ENCODE assay signal across 8 cellular contexts in the genomic region with DNA sequence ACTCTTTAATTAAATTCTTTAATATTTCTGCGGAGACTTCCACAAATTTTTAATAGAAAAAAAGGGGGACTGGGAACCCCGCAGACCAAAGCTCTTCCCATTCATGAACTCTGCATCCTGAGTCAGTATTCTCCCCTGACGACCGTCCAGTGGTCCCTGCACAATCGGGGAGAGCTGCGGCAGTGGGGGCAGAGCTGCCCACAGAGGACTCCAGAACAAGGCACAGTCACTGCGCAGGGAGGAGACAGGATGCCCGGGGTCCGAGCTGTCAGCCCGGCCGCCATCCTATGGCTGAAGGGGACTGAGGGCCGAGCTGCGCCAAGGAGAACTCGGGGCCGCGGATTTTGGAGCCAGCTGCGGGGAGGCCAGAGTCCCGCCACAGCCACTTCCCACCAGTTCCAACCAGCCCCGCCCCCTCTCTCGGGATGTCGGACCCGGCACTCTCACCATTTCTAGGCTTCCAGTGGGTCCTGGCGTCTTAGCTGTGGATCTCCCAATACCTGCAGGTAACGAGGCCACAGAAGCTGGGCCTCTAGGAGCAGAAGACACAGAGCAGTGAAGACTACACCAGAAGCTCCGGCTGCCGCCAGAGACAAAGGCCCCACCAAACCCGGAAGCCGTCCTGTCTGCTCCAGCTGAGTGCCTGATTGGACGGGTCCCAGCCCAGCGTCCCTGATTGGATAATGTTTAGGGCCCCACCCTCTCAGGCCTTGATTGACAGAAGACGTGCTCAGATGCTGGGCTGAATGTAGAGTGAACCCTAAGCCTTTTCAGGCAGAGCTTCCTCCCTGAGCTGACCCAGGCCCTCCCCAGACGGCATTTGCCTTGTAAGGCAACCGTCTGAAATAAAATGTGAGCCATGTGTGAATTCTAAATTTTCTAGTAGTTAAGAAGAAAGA. TPM values are rescaled to one million over a fixed set of nuclear protein-coding genes. Genes with fewer than 3 reads are reported as not detected.
DNase-seq lines count a peak whose midpoint lies in the region; ATAC-seq and FAIRE-seq lines count a peak whose summit lies in the region.

A gene with protein sequence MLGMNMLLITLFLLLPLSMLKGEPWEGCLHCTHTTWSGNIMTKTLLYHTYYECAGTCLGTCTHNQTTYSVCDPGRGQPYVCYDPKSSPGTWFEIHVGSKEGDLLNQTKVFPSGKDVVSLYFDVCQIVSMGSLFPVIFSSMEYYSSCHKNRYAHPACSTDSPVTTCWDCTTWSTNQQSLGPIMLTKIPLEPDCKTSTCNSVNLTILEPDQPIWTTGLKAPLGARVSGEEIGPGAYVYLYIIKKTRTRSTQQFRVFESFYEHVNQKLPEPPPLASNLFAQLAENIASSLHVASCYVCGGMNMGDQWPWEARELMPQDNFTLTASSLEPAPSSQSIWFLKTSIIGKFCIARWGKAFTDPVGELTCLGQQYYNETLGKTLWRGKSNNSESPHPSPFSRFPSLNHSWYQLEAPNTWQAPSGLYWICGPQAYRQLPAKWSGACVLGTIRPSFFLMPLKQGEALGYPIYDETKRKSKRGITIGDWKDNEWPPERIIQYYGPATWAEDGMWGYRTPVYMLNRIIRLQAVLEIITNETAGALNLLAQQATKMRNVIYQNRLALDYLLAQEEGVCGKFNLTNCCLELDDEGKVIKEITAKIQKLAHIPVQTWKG (minus strand): TSS at position 594 of the 899 bp plus-strand sequence. CDS start 13,661 bp downstream, outside the sequence.

- peaks cover 27% of the 10 kb centered on the region for H3K9me3 Mint-ChIP-seq in activated T-helper 1 cell treated with anti-CD3 and anti-CD28 coated beads, Interleukin-12 subunit alpha, Interleukin-12 subunit beta, Interleukin-2, Interleukin-4 antibody, amounts not matched to agents 30 ng/mL and 10 ng/mL and 1 ng/mL, durations not matched to agents 14 hours and 24 hours and 36 hours
- peaks cover 0 to 22% (median 18%) of the 10 kb centered on the region in 7 donors for H3K9me3 Mint-ChIP-seq in naive B cell
- peaks cover under 1% of the 10 kb centered on the region for H3K9me3 Mint-ChIP-seq in stimulated activated memory B cell treated with anti-CD40 and anti-IgM and Interleukin-4, amounts not matched to agents 10 μg/mL and 1 μg/mL and 100 μg/mL, for 72 hours

- ATAC-seq in GM21723 (IDR thresholded peaks at IDR 0.05; ENCODE audit: unreplicated experiment) (peak; percentile 100), naive B cell (ENCODE audit: low read depth in 2 of 2) (peak; percentile 97)
- ATAC-seq in stimulated activated memory B cell treated with anti-CD40 and anti-IgM and Interleukin-4, amounts not matched to agents 10 μg/mL and 1 μg/mL and 100 μg/mL, for 72 hours = peak; percentile 100

- peaks cover 29% of the 10 kb centered on the region for H3K4me1 Mint-ChIP-seq in activated T-helper 1 cell treated with anti-CD3 and anti-CD28 coated beads, Interleukin-12 subunit alpha, Interleukin-12 subunit beta, Interleukin-2, Interleukin-4 antibody, amounts not matched to agents 30 ng/mL and 10 ng/mL and 1 ng/mL, durations not matched to agents 14 hours and 24 hours and 36 hours (ENCODE audit: low read depth)
- peaks cover 29 to 62% (median 52%) of the 10 kb centered on the region in 3 donors for H3K4me1 Mint-ChIP-seq in naive B cell
- peaks cover 49% of the 10 kb centered on the region for H3K4me1 Mint-ChIP-seq in stimulated activated memory B cell treated with anti-CD40 and anti-IgM and Interleukin-4, amounts not matched to agents 10 μg/mL and 1 μg/mL and 100 μg/mL, for 72 hours

- H3K36me3 Mint-ChIP-seq in activated T-helper 1 cell treated with anti-CD3 and anti-CD28 coated beads, Interleukin-12 subunit alpha, Interleukin-12 subunit beta, Interleukin-2, Interleukin-4 antibody, amounts not matched to agents 30 ng/mL and 10 ng/mL and 1 ng/mL, durations not matched to agents 14 hours and 24 hours and 36 hours (ENCODE audit: low read depth) = peaks cover 32% of the 10 kb centered on the region
- H3K36me3 Mint-ChIP-seq in naive B cell = peaks cover 15 to 26% of the 10 kb centered on the region in 2 donors
- H3K36me3 Mint-ChIP-seq in stimulated activated memory B cell treated with anti-CD40 and anti-IgM and Interleukin-4, amounts not matched to agents 10 μg/mL and 1 μg/mL and 100 μg/mL, for 72 hours = peaks cover 37% of the 10 kb centered on the region

- H3K4me3 Mint-ChIP-seq in activated T-helper 1 cell treated with anti-CD3 and anti-CD28 coated beads, Interleukin-12 subunit alpha, Interleukin-12 subunit beta, Interleukin-2, Interleukin-4 antibody, amounts not matched to agents 30 ng/mL and 10 ng/mL and 1 ng/mL, durations not matched to agents 14 hours and 24 hours and 36 hours = peak within 1 kb of the TSS; percentile 97
- peak within 1 kb of the TSS; percentile 91 to 99 (median 98) for H3K4me3 Mint-ChIP-seq in naive B cell
- H3K4me3 Mint-ChIP-seq in stimulated activated memory B cell treated with anti-CD40 and anti-IgM and Interleukin-4, amounts not matched to agents 10 μg/mL and 1 μg/mL and 100 μg/mL, for 72 hours = peak within 1 kb of the TSS; percentile 99

- peak within 1 kb of the TSS; percentile 91 for H3K27ac Mint-ChIP-seq in activated T-helper 1 cell treated with anti-CD3 and anti-CD28 coated beads, Interleukin-12 subunit alpha, Interleukin-12 subunit beta, Interleukin-2, Interleukin-4 antibody, amounts not matched to agents 30 ng/mL and 10 ng/mL and 1 ng/mL, durations not matched to agents 14 hours and 24 hours and 36 hours
- H3K27ac Mint-ChIP-seq in naive B cell = peak within 1 kb of the TSS; percentile 93 to 99 (median 97)
- peak within 1 kb of the TSS; percentile 99 for H3K27ac Mint-ChIP-seq in stimulated activated memory B cell treated with anti-CD40 and anti-IgM and Interleukin-4, amounts not matched to agents 10 μg/mL and 1 μg/mL and 100 μg/mL, for 72 hours

- intact Hi-C loops in activated T-helper 1 cell treated with anti-CD3 and anti-CD28 coated beads, Interleukin-12 subunit alpha, Interleukin-12 subunit beta, Interleukin-2, Interleukin-4 antibody, amounts not matched to agents 30 ng/mL and 10 ng/mL and 1 ng/mL, durations not matched to agents 14 hours and 24 hours and 36 hours (cut with micrococcal nuclease) = loop anchor here (1.0 to 10.0 kb wide), 11 partner anchors 32 to 1988 kb away; partner anchors contain the start of genes SBDS, TYW1, ZNF138 and ZNF273

- peak; percentile 84 for FAIRE-seq in RCC 7860 (lab: Jason Lieb, UNC)

- peak; percentile 97 for DNase-seq in DMS53 treated with DMSO at 0.1 percent for 48 hours (lab: John Stamatoyannopoulos, UW; ENCODE audit: unreplicated experiment)
- DNase-seq in KG1 (lab: John Stamatoyannopoulos, UW) = peak; percentile 92
- DNase-seq in RCC 7860 (ENCODE audit: low spot score) = peak; percentile 93
- DNase-seq in activated T-helper 1 cell treated with anti-CD3 and anti-CD28 coated beads, Interleukin-12 subunit alpha, Interleukin-12 subunit beta, Interleukin-2, Interleukin-4 antibody, amounts not matched to agents 30 ng/mL and 10 ng/mL and 1 ng/mL, durations not matched to agents 14 hours and 24 hours and 36 hours (ENCODE audit: low spot score) = peak; percentile 90
- DNase-seq in fibroblast of gingiva (ENCODE audit: low read depth) = peak; percentile 90
- DNase-seq in naive B cell = peak; percentile 93

- no peaks in the 10 kb centered on the region for H3K27me3 Mint-ChIP-seq in activated T-helper 1 cell treated with anti-CD3 and anti-CD28 coated beads, Interleukin-12 subunit alpha, Interleukin-12 subunit beta, Interleukin-2, Interleukin-4 antibody, amounts not matched to agents 30 ng/mL and 10 ng/mL and 1 ng/mL, durations not matched to agents 14 hours and 24 hours and 36 hours (ENCODE audit: insufficient read depth)
- no peaks in the 10 kb centered on the region for H3K27me3 Mint-ChIP-seq in naive B cell
- no peaks in the 10 kb centered on the region for H3K27me3 Mint-ChIP-seq in stimulated activated memory B cell treated with anti-CD40 and anti-IgM and Interleukin-4, amounts not matched to agents 10 μg/mL and 1 μg/mL and 100 μg/mL, for 72 hours

RNA-seq across cellular contexts. Expression of the gene that starts here (rescaled TPM):
- total RNA-seq in activated T-helper 1 cell treated with anti-CD3 and anti-CD28 coated beads, Interleukin-12 subunit alpha, Interleukin-12 subunit beta, Interleukin-2, Interleukin-4 antibody, amounts not matched to agents 30 ng/mL and 10 ng/mL and 1 ng/mL, durations not matched to agents 14 hours and 24 hours and 36 hours = 6.7 and 8.7 TPM in 2 replicates
- 10 to 100 TPM in 2 of 6 donors, 1 to 10 TPM in 4; 4.3 to 19.3 (median 9.5) TPM for polyA plus RNA-seq in naive B cell (ENCODE audit: low read depth in 6 of 6)

Comparison
In these comparisons a context has a peak if more than half of its experiments do, and no peak if none do; other contexts are left out.
1. Peak in every context shown above with its lines: DNase-seq and ATAC-seq.